8 cellular contexts compared by ENCODE assay signal in genomic region chr15:82680200-82681102, GRCh38. TPM values are rescaled to one million over a fixed set of nuclear protein-coding genes. Genes with fewer than 3 reads are reported as not detected.
A peak's percentile ranks its signal among the peaks of the same experiment; 100 is the strongest.
DNase-seq lines count a peak whose midpoint lies in the region; ATAC-seq and TF ChIP-seq lines count a peak whose summit lies in the region.

No MANE protein-coding gene starts in this region.

- no peak overlapping the region for H3K27ac Mint-ChIP-seq in activated CD4-positive, alpha-beta T cell treated with anti-CD3 and anti-CD28 coated beads, Interleukin-2, amount 10 ng/mL, durations not matched to agents 24 days and 14 days
- peak overlapping the region; percentile 88 to 93 for H3K27ac Mint-ChIP-seq in effector memory CD8-positive, alpha-beta T cell

- TF ChIP-seq RAD21 in Ishikawa (IDR thresholded peaks at IDR 0.05; ENCODE audit: low read depth), result peak; percentile 39; the same call in 1 of the 2 replicates

- H3K27ac ChIP-seq in C4-2B (peak overlapping the region; percentile 62), parathyroid adenoma (peak overlapping the region; percentile 99)

- no peaks in the 10 kb centered on the region for H3K36me3 Mint-ChIP-seq in activated CD4-positive, alpha-beta T cell treated with anti-CD3 and anti-CD28 coated beads, Interleukin-2, amount 10 ng/mL, durations not matched to agents 24 days and 14 days (ENCODE audit: low read depth)
- H3K36me3 Mint-ChIP-seq in effector memory CD8-positive, alpha-beta T cell (ENCODE audit: insufficient read depth), result peaks cover 11% of the 10 kb centered on the region

- no peaks in the 10 kb centered on the region for H3K9me3 ChIP-seq in parathyroid adenoma (ENCODE audit: control insufficient read depth, low read length)

- peak overlapping the region; percentile 53 for H3K9ac ChIP-seq in parathyroid adenoma

- no peak for TF ChIP-seq EP300 in Ishikawa (IDR thresholded peaks at IDR 0.05; ENCODE audit: borderline replicate concordance)

- peak overlapping the region; percentile 63 for H3K4me3 ChIP-seq in parathyroid adenoma (ENCODE audit: low read depth, low read length)

- H3K79me2 ChIP-seq in parathyroid adenoma, result no peaks in the 10 kb centered on the region

- peaks cover 9% of the 10 kb centered on the region for H3K4me1 Mint-ChIP-seq in activated CD4-positive, alpha-beta T cell treated with anti-CD3 and anti-CD28 coated beads, Interleukin-2, amount 10 ng/mL, durations not matched to agents 24 days and 14 days
- peaks cover 9 to 15% of the 10 kb centered on the region in 2 donors for H3K4me1 Mint-ChIP-seq in effector memory CD8-positive, alpha-beta T cell (ENCODE audit: low read depth in 2 of 2)

- peak overlapping the region; percentile 62 for H2AFZ ChIP-seq in parathyroid adenoma

- peak; percentile 87 for DNase-seq in activated CD4-positive, alpha-beta T cell treated with anti-CD3 and anti-CD28 coated beads, Interleukin-2, amount 10 ng/mL, durations not matched to agents 24 days and 14 days
- peak; percentile 57 to 63 (median 61) for DNase-seq in effector memory CD8-positive, alpha-beta T cell
- DNase-seq in ureter (ENCODE audit: low spot score), result peak; percentile 73

- ATAC-seq in GM19452 (IDR thresholded peaks at IDR 0.05; ENCODE audit: unreplicated experiment), result peak; percentile 89
- peak; percentile 97 for ATAC-seq in effector memory CD8-positive, alpha-beta T cell (replicated peaks)
- no peak for ATAC-seq in HG03280 (IDR thresholded peaks at IDR 0.05; ENCODE audit: unreplicated experiment)

- H3K4me1 ChIP-seq in parathyroid adenoma, result peaks cover 18% of the 10 kb centered on the region

- H3K36me3 ChIP-seq in parathyroid adenoma (ENCODE audit: control insufficient read depth, insufficient read depth, low read length), result no peaks in the 10 kb centered on the region

- H3K9me3 Mint-ChIP-seq in activated CD4-positive, alpha-beta T cell treated with anti-CD3 and anti-CD28 coated beads, Interleukin-2, amount 10 ng/mL, durations not matched to agents 24 days and 14 days, result no peaks in the 10 kb centered on the region
- H3K9me3 Mint-ChIP-seq in effector memory CD8-positive, alpha-beta T cell, result no peaks in the 10 kb centered on the region

- peak overlapping the region; percentile 47 for H3K4me2 ChIP-seq in parathyroid adenoma (ENCODE audit: low read length)

- peaks cover 30% of the 10 kb centered on the region for H3K27me3 Mint-ChIP-seq in activated CD4-positive, alpha-beta T cell treated with anti-CD3 and anti-CD28 coated beads, Interleukin-2, amount 10 ng/mL, durations not matched to agents 24 days and 14 days
- peaks cover 0 to 23% of the 10 kb centered on the region in 2 donors for H3K27me3 Mint-ChIP-seq in effector memory CD8-positive, alpha-beta T cell

- H3K4me3 Mint-ChIP-seq in activated CD4-positive, alpha-beta T cell treated with anti-CD3 and anti-CD28 coated beads, Interleukin-2, amount 10 ng/mL, durations not matched to agents 24 days and 14 days, result peak overlapping the region; percentile 82
- peak overlapping the region; percentile 87 to 92 for H3K4me3 Mint-ChIP-seq in effector memory CD8-positive, alpha-beta T cell

- TF ChIP-seq CTCF in C4-2B (conservative IDR thresholded peaks at IDR 0.05) (peak; percentile 47), parathyroid adenoma (IDR thresholded peaks at IDR 0.05) (peak; percentile 20)

- no peaks in the 10 kb centered on the region for H3K27me3 ChIP-seq in parathyroid adenoma (ENCODE audit: control insufficient read depth, insufficient read depth, low read length)

- intact Hi-C loops in activated CD4-positive, alpha-beta T cell treated with anti-CD3 and anti-CD28 coated beads, Interleukin-2, amount 10 ng/mL, durations not matched to agents 24 days and 14 days (cut with micrococcal nuclease), result no loop called here

TF ChIP-seq in Ishikawa, 13 proteins besides CTCF, POLR2A, EP300 and RAD21:
- TF ChIP-seq CEBPB (IDR thresholded peaks at IDR 0.05), result no peak
- peak; percentile 74 for TF ChIP-seq YY1 (IDR thresholded peaks at IDR 0.05; ENCODE audit: low read depth)
- 0 out of 2 replicates have a peak, but pooled peaks have one; percentile 47 for TF ChIP-seq ZBTB7A (IDR thresholded peaks at IDR 0.05; ENCODE audit: low read depth)
- TF ChIP-seq CREB1 (IDR thresholded peaks at IDR 0.05; ENCODE audit: low read depth), result no peak
- TF ChIP-seq FOXM1 (IDR thresholded peaks at IDR 0.05; ENCODE audit: borderline replicate concordance, low read depth), result no peak
- TF ChIP-seq NFIC (IDR thresholded peaks at IDR 0.05), result no peak
- TF ChIP-seq EGR1 (IDR thresholded peaks at IDR 0.05), result no peak
- no peak for TF ChIP-seq TEAD4 (IDR thresholded peaks at IDR 0.05)
- peak; percentile 53 for TF ChIP-seq MAX (IDR thresholded peaks at IDR 0.05)
- no peak for TF ChIP-seq TCF12 (IDR thresholded peaks at IDR 0.05; ENCODE audit: low read depth)
- TF ChIP-seq REST (IDR thresholded peaks at IDR 0.05; ENCODE audit: low read depth), result no peak
- TF ChIP-seq USF1 (IDR thresholded peaks at IDR 0.05), result no peak
- peak; percentile 61; the same call in 1 of the 2 replicates for TF ChIP-seq TAF1 (IDR thresholded peaks at IDR 0.05; ENCODE audit: low read depth)
TF ChIP-seq in Ishikawa: peak in this region for 4.

RNA-seq across cellular contexts. Expression of gene AP3B2, which starts 29.2 kb away (rescaled TPM):
- total RNA-seq in activated CD4-positive, alpha-beta T cell treated with anti-CD3 and anti-CD28 coated beads, Interleukin-2, amount 10 ng/mL, durations not matched to agents 24 days and 14 days, result not detected in 2 replicates
- 12.5 TPM for total RNA-seq in ureter

RNA-seq across cellular contexts. Expression of gene CPEB1, which starts 33.3 kb away (rescaled TPM):
- 0.12 TPM in 1 of 2 replicates, not detected in the other for total RNA-seq in activated CD4-positive, alpha-beta T cell treated with anti-CD3 and anti-CD28 coated beads, Interleukin-2, amount 10 ng/mL, durations not matched to agents 24 days and 14 days
- total RNA-seq in ureter, result 3.7 TPM

Comparison
In these comparisons a context has a peak if more than half of its experiments do, and no peak if none do; other contexts are left out.
1. RNA of gene AP3B2, which starts 29.2 kb away (total RNA-seq): 12.5 TPM in ureter (single experiment); not detected in activated CD4-positive, alpha-beta T cell treated with anti-CD3 and anti-CD28 coated beads, Interleukin-2, amount 10 ng/mL, durations not matched to agents 24 days and 14 days; every median in the first group is over 10 times any median in the second.
2. Peak in every context shown above with its lines, with median percentiles within 50 percentile points of each other: DNase-seq.